Comparison of ENCODE assay signal across 19 cellular contexts in genomic region chr6:100267721-100268123, GRCh38.
DNase-seq lines count a peak whose midpoint lies in the region; ATAC-seq and TF ChIP-seq lines count a peak whose summit lies in the region.
"Had no signal": no experiment of that assay in that cellular context is flagged by ENCODE, and none has a peak within 500 bp of the region (broad histone marks: within the 10 kb centered on the region; RNA-seq: fewer than 3 reads in every experiment).

No MANE protein-coding gene starts in this region.

- CTCF ChIA-PET in mammary epithelial cell (lab: Charles Lee; ENCODE audit: low non-redundant PET) = no interaction called here
- CTCF ChIA-PET in MCF 10A (lab: Yijun Ruan, JAX) = interaction anchor here (1.1 to 1.3 kb wide), 2 partner anchors 10 to 212 kb away, joined by 3 to 4 read pairs; no protein-coding TSS in a partner anchor
- CTCF ChIA-PET in WTC11 (lab: Charles Lee) = no interaction called here

- H3K27ac Mint-ChIP-seq in MCF 10A (ENCODE audit: low read depth, unreplicated experiment) (no peak overlapping the region), WTC11 (0 out of 2 replicates have a peak overlapping the region, but pooled peaks have one; percentile 9)
- H3K27ac Mint-ChIP-seq: activated CD4-positive, alpha-beta memory T cell treated with anti-CD3 and anti-CD28 coated beads, Interleukin-2, amount 10 ng/mL, durations not matched to agents 7 days and 5 days; activated naive CD8-positive, alpha-beta T cell treated with anti-CD3 and anti-CD28 coated beads, Interleukin-2, amount 50 U/mL, for 24 hours; type B pancreatic cell had no signal

- no peak for DNase-seq in mammary epithelial cell
- DNase-seq in MCF 10A (ENCODE audit: unreplicated experiment) = no peak
- no peak for DNase-seq in WTC11 (ENCODE audit: low spot score)
- DNase-seq in fibroblast of mammary gland (ENCODE audit: low read depth) = peak; percentile 60
- no peak for DNase-seq in left lobe of liver (ENCODE audit: low spot score)
- DNase-seq in head of caudate nucleus = no peak
- DNase-seq: activated CD4-positive, alpha-beta memory T cell treated with anti-CD3 and anti-CD28 coated beads, Interleukin-2, amount 10 ng/mL, durations not matched to agents 7 days and 5 days; activated naive CD8-positive, alpha-beta T cell treated with anti-CD3 and anti-CD28 coated beads, Interleukin-2, amount 50 U/mL, for 24 hours; Caco-2; left colon; NCI-H187 treated with DMSO at 0.1 percent for 48 hours; NCI-H526 treated with DMSO at 0.1 percent for 48 hours had no signal

- H3K4me1 Mint-ChIP-seq in MCF 10A (ENCODE audit: insufficient read depth, unreplicated experiment) = peaks cover 20% of the 10 kb centered on the region
- H3K4me1 Mint-ChIP-seq in WTC11 = peaks cover 32% of the 10 kb centered on the region
- H3K4me1 Mint-ChIP-seq: activated naive CD8-positive, alpha-beta T cell treated with anti-CD3 and anti-CD28 coated beads, Interleukin-2, amount 50 U/mL, for 24 hours had no signal

- no peaks in the 10 kb centered on the region for H3K9me3 ChIP-seq in mammary epithelial cell (replicated peaks; ENCODE audit: insufficient read depth, low read length)

- no peak overlapping the region for H3K9ac ChIP-seq in mammary epithelial cell (ENCODE audit: insufficient read depth, low read length)
- H3K9ac ChIP-seq: KMS-11 had no signal

- 95% methylated on average over 1 of the region's 1 CpG for WGBS in mammary epithelial cell (ENCODE audit: low coverage, missing lambda C conversion rate)

- no peak for ATAC-seq in WTC11
- no peak for ATAC-seq in HG02981 (IDR thresholded peaks at IDR 0.05; ENCODE audit: unreplicated experiment)
- no peak for ATAC-seq in left lobe of liver
- ATAC-seq in GM21576 (IDR thresholded peaks at IDR 0.05; ENCODE audit: unreplicated experiment) = no peak
- ATAC-seq: activated naive CD8-positive, alpha-beta T cell treated with anti-CD3 and anti-CD28 coated beads, Interleukin-2, amount 50 U/mL, for 24 hours; left colon; Panc1 had no signal

- BruUV-seq in mammary epithelial cell (replicated peaks; lab: Mats Ljungman, UMichigan) (no TSS peak), MCF 10A (replicated peaks; lab: Mats Ljungman, UMichigan) (no TSS peak)

- POLR2A ChIA-PET in MCF 10A (lab: Yijun Ruan, JAX) = no interaction called here
- POLR2A ChIA-PET in WTC11 (lab: Charles Lee) = no interaction called here

- H3K36me3 ChIP-seq in mammary epithelial cell (ENCODE audit: insufficient read depth, low read length) = no peaks in the 10 kb centered on the region

- H3K4me2 ChIP-seq in mammary epithelial cell (ENCODE audit: insufficient read depth, low read depth, low read length) = no peak overlapping the region
- H3K4me2 ChIP-seq: hepatocyte, KMS-11 had no signal

- H3K4me3 Mint-ChIP-seq in MCF 10A (ENCODE audit: unreplicated experiment) = no peak overlapping the region
- no peak overlapping the region for H3K4me3 Mint-ChIP-seq in WTC11
- H3K4me3 Mint-ChIP-seq: activated CD4-positive, alpha-beta memory T cell treated with anti-CD3 and anti-CD28 coated beads, Interleukin-2, amount 10 ng/mL, durations not matched to agents 7 days and 5 days; activated naive CD8-positive, alpha-beta T cell treated with anti-CD3 and anti-CD28 coated beads, Interleukin-2, amount 50 U/mL, for 24 hours; type B pancreatic cell had no signal

- dilution Hi-C loops in mammary epithelial cell (cut with HindIII; ENCODE audit: low sequenced_read_pairs) = no loop called here

- peaks cover 16% of the 10 kb centered on the region for H3K4me1 ChIP-seq in mammary epithelial cell (ENCODE audit: insufficient read depth, low read length)
- H3K4me1 ChIP-seq: Caco-2 had no signal

- in situ Hi-C loops in mammary epithelial cell (cut with MboI; ENCODE audit: low sequenced_read_pairs in 2 of 2) = no loop called here

- H3K79me2 ChIP-seq in mammary epithelial cell (ENCODE audit: insufficient read depth, low read length) = no peaks in the 10 kb centered on the region
- H3K79me2 ChIP-seq: hepatocyte had no signal

- H3K9me3 Mint-ChIP-seq in MCF 10A (ENCODE audit: unreplicated experiment) (no peaks in the 10 kb centered on the region), WTC11 (no peaks in the 10 kb centered on the region)
- H3K9me3 Mint-ChIP-seq: activated naive CD8-positive, alpha-beta T cell treated with anti-CD3 and anti-CD28 coated beads, Interleukin-2, amount 50 U/mL, for 24 hours; type B pancreatic cell had no signal

- H2AFZ ChIP-seq in mammary epithelial cell (ENCODE audit: low read depth, low read length) = peak overlapping the region; percentile 9
- H2AFZ ChIP-seq: hepatocyte had no signal

- H3K27me3 Mint-ChIP-seq in MCF 10A (ENCODE audit: insufficient read depth, unreplicated experiment) (no peaks in the 10 kb centered on the region), WTC11 (ENCODE audit: low read depth) (no peaks in the 10 kb centered on the region)
- H3K27me3 Mint-ChIP-seq: activated naive CD8-positive, alpha-beta T cell treated with anti-CD3 and anti-CD28 coated beads, Interleukin-2, amount 50 U/mL, for 24 hours; type B pancreatic cell had no signal

- TF ChIP-seq CTCF in mammary epithelial cell (conservative IDR thresholded peaks at IDR 0.05 in 1 of 2, IDR thresholded peaks at IDR 0.05 in 1 of 2; ENCODE audit: extremely low read depth in 1 of 2, insufficient read depth in 1 of 2, low read depth in 1 of 2, low read length in 2 of 2) (no peak), MCF 10A (IDR thresholded peaks at IDR 0.05; ENCODE audit: unreplicated experiment) (no peak), WTC11 (IDR thresholded peaks at IDR 0.05) (no peak), fibroblast of mammary gland (conservative IDR thresholded peaks at IDR 0.05; ENCODE audit: control insufficient read depth, insufficient read depth, low read depth, low read length) (no peak)

- no peak overlapping the region for H3K27ac ChIP-seq in mammary epithelial cell (ENCODE audit: insufficient read depth, low read depth, low read length)
- H3K27ac ChIP-seq: hepatocyte, HL-60, KMS-11 had no signal

- intact Hi-C loops in mammary epithelial cell (cut with micrococcal nuclease) = no loop called here
- intact Hi-C loops in MCF 10A (cut with micrococcal nuclease) = no loop called here
- intact Hi-C loops in head of caudate nucleus (cut with DNase I) = no loop called here

- no peak overlapping the region for H3K4me3 ChIP-seq in mammary epithelial cell (replicated peaks in 1 of 3; ENCODE audit: insufficient read depth in 1 of 3, low read depth in 2 of 3, low read length in 3 of 3)
- no peak overlapping the region for H3K4me3 ChIP-seq in fibroblast of mammary gland (ENCODE audit: control insufficient read depth, low read depth, low read length)
- H3K4me3 ChIP-seq: hepatocyte had no signal

- H4K20me1 ChIP-seq in mammary epithelial cell (ENCODE audit: insufficient read depth, low read length) = no peaks in the 10 kb centered on the region

- H3K36me3 Mint-ChIP-seq in MCF 10A (ENCODE audit: insufficient read depth, unreplicated experiment) = no peaks in the 10 kb centered on the region
- H3K36me3 Mint-ChIP-seq in WTC11 = no peaks in the 10 kb centered on the region
- H3K36me3 Mint-ChIP-seq: type B pancreatic cell had no signal

- no peaks in the 10 kb centered on the region for H3K27me3 ChIP-seq in mammary epithelial cell (ENCODE audit: insufficient read depth, low read length)
- H3K27me3 ChIP-seq: hepatocyte had no signal

TF ChIP-seq in WTC11, 78 proteins besides CTCF, POLR2A, EP300 and RAD21 (continues in another document):
- no peak for TF ChIP-seq ZNF396 (CRISPR knock-in tag; IDR thresholded peaks at IDR 0.05; ENCODE audit: borderline replicate concordance)
- TF ChIP-seq ARID4B (CRISPR knock-in tag; IDR thresholded peaks at IDR 0.05; ENCODE audit: borderline replicate concordance) = no peak
- TF ChIP-seq ZSCAN18 (CRISPR knock-in tag; IDR thresholded peaks at IDR 0.05) = no peak
- TF ChIP-seq FOXJ3 (CRISPR knock-in tag; IDR thresholded peaks at IDR 0.05; ENCODE audit: borderline replicate concordance) = no peak
